ENCODE assay signal across 22 cellular contexts in the genomic region with DNA sequence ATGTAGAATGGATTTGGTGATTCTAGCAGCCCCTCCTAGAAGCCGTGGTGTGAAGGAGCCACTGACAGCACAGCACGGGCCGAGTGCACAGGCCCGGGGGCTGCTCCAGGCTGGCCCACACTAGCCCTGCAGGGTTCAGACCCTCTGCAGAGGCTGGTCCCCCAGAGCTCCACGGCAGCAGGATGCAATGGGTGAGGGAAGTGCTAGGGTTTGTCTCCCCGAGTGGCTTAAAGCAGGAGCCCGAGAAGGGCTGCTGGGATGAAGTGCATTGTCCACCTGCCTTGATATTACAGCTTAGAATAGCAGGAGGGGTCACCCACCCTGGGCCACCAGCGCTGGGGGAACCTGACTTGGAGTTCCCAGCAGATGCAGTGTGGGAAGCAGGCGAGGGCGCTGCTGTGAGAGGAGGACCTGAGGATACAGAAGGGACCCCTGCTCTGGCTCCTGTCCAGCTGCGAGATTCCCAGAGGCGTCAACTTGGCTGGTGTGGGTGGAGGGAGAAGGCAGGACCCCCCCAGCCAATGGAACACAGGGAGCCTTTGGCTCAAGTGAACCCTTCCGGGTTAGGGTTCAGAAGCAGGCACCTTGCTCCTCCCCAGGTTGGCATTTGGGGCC. TPM values are rescaled to one million over a fixed set of nuclear protein-coding genes. Genes with fewer than 3 reads are reported as not detected.
DNase-seq lines count a peak whose midpoint lies in the region; ATAC-seq, FAIRE-seq and TF ChIP-seq lines count a peak whose summit lies in the region.
"Had no signal": no experiment of that assay in that cellular context is flagged by ENCODE, and none has a peak within 500 bp of the region (broad histone marks: within the 10 kb centered on the region; RNA-seq: fewer than 3 reads in every experiment).

No MANE protein-coding gene starts in this region.

- no peaks in the 10 kb centered on the region for H3K27me3 ChIP-seq in endothelial cell of umbilical vein (ENCODE audit: control insufficient read depth in 2 of 2, insufficient read depth in 2 of 2, low read length in 2 of 2)
- H3K27me3 ChIP-seq in lower lobe of right lung (ENCODE audit: low read depth): no peaks in the 10 kb centered on the region
- H3K27me3 ChIP-seq: testis had no signal

- H3K9ac ChIP-seq in endothelial cell of umbilical vein (replicated peaks; ENCODE audit: extremely low read depth, insufficient read depth, low read length): no peak overlapping the region

- no peaks in the 10 kb centered on the region for H3K27me3 Mint-ChIP-seq in activated naive CD4-positive, alpha-beta T cell treated with anti-CD3 and anti-CD28 coated beads for 36 hours (ENCODE audit: low read depth)
- H3K27me3 Mint-ChIP-seq: activated CD8-positive, alpha-beta memory T cell treated with anti-CD3 and anti-CD28 coated beads, Interleukin-2, amount 10 ng/mL, durations not matched to agents 7 days and 5 days; activated T-helper 17 cell treated with anti-CD3 and anti-CD28 coated beads, Interleukin-2, amount 50 U/mL, for 72 hours had no signal

- H3K9me3 Mint-ChIP-seq in activated naive CD4-positive, alpha-beta T cell treated with anti-CD3 and anti-CD28 coated beads for 36 hours: no peaks in the 10 kb centered on the region
- H3K9me3 Mint-ChIP-seq in stimulated activated effector memory CD8-positive, alpha-beta T cell treated with anti-CD3 and anti-CD28 coated beads, Interleukin-12 subunit alpha, Interleukin-12 subunit beta, amount 100 ng/mL, for 72 hours: no peaks in the 10 kb centered on the region
- H3K9me3 Mint-ChIP-seq: activated T-helper 17 cell treated with anti-CD3 and anti-CD28 coated beads, Interleukin-2, amount 50 U/mL, for 72 hours; nephron progenitor cell had no signal

- ATAC-seq in lower lobe of right lung (no peak), HG03159 (IDR thresholded peaks at IDR 0.05; ENCODE audit: unreplicated experiment) (no peak), HG02884 (IDR thresholded peaks at IDR 0.05; ENCODE audit: unreplicated experiment) (no peak)
- ATAC-seq in stimulated activated effector memory CD8-positive, alpha-beta T cell treated with anti-CD3 and anti-CD28 coated beads, Interleukin-12 subunit alpha, Interleukin-12 subunit beta, amount 100 ng/mL, for 72 hours: no peak
- ATAC-seq: A549; activated CD8-positive, alpha-beta memory T cell treated with anti-CD3 and anti-CD28 coated beads, Interleukin-2, amount 10 ng/mL, durations not matched to agents 7 days and 5 days; activated T-helper 17 cell treated with anti-CD3 and anti-CD28 coated beads, Interleukin-2, amount 50 U/mL, for 72 hours had no signal

- no peak for FAIRE-seq in endothelial cell of umbilical vein (lab: Jason Lieb, UNC)
- FAIRE-seq: A549, GM18507 had no signal

- H3K27ac Mint-ChIP-seq in activated naive CD4-positive, alpha-beta T cell treated with anti-CD3 and anti-CD28 coated beads for 36 hours: no peak overlapping the region
- peak overlapping the region; percentile 85 for H3K27ac Mint-ChIP-seq in stimulated activated effector memory CD8-positive, alpha-beta T cell treated with anti-CD3 and anti-CD28 coated beads, Interleukin-12 subunit alpha, Interleukin-12 subunit beta, amount 100 ng/mL, for 72 hours
- H3K27ac Mint-ChIP-seq: activated CD8-positive, alpha-beta memory T cell treated with anti-CD3 and anti-CD28 coated beads, Interleukin-2, amount 10 ng/mL, durations not matched to agents 7 days and 5 days had no signal

- BruUV-seq in endothelial cell of umbilical vein (replicated peaks; lab: Mats Ljungman, UMichigan): no TSS peak

- POLR2A ChIA-PET in endothelial cell of umbilical vein (lab: Charles Lee): no interaction called here

- H3K9me3 ChIP-seq in endothelial cell of umbilical vein (replicated peaks; ENCODE audit: control insufficient read depth, insufficient read depth, low read length) (no peaks in the 10 kb centered on the region), lower lobe of right lung (no peaks in the 10 kb centered on the region)
- H3K9me3 ChIP-seq: A549, testis had no signal

- no peak overlapping the region for H2AFZ ChIP-seq in endothelial cell of umbilical vein (ENCODE audit: low read depth, low read length)

- H3K4me3 ChIP-seq in endothelial cell of umbilical vein (replicated peaks in 1 of 3; ENCODE audit: insufficient read depth in 1 of 3, low read depth in 1 of 3, low read length in 3 of 3) (no peak overlapping the region), lower lobe of right lung (no peak overlapping the region)
- H3K4me3 ChIP-seq: A549, testis had no signal

- intact Hi-C loops in activated naive CD4-positive, alpha-beta T cell treated with anti-CD3 and anti-CD28 coated beads for 36 hours (cut with micrococcal nuclease): no loop called here
- intact Hi-C loops in endothelial cell of umbilical vein (cut with micrococcal nuclease): no loop called here
- intact Hi-C loops in lower lobe of right lung (cut with DNase I): no loop called here

- no peaks in the 10 kb centered on the region for H3K9me1 ChIP-seq in endothelial cell of umbilical vein (replicated peaks; ENCODE audit: control insufficient read depth, extremely low read depth, insufficient read depth, low read length)

- dilution Hi-C loops in endothelial cell of umbilical vein (cut with MboI; ENCODE audit: extremely low pct_ligation_motif_present, low sequenced_read_pairs): no loop called here

- H3K36me3 ChIP-seq in endothelial cell of umbilical vein (ENCODE audit: control insufficient read depth in 2 of 2, extremely low read depth in 1 of 2, insufficient read depth in 2 of 2, low read length in 2 of 2): peaks cover 39 to 90% of the 10 kb centered on the region in 2 experiments
- peaks cover 100% of the 10 kb centered on the region for H3K36me3 ChIP-seq in lower lobe of right lung

- no peak overlapping the region for H3K4me2 ChIP-seq in endothelial cell of umbilical vein (ENCODE audit: insufficient read depth, low read length)
- H3K4me2 ChIP-seq: A549 had no signal

- CTCF ChIA-PET in activated naive CD4-positive, alpha-beta T cell treated with anti-CD3 and anti-CD28 coated beads for 36 hours (lab: Charles Lee): interaction anchor here (0.6 kb wide), 1 partner anchor 16 kb away, joined by 3 read pairs; no protein-coding TSS in a partner anchor
- CTCF ChIA-PET in endothelial cell of umbilical vein (lab: Charles Lee): interaction anchor here (1.0 kb wide), 1 partner anchor 9 kb away, joined by 4 read pairs; no protein-coding TSS in a partner anchor

- DNase-seq in activated naive CD4-positive, alpha-beta T cell treated with anti-CD3 and anti-CD28 coated beads for 36 hours: peak; percentile 2
- no peak for DNase-seq in activated naive CD4-positive, alpha-beta T cell treated with anti-CD3 and anti-CD28 coated beads, Interleukin-2, amount 50 U/mL, for 16 hours
- no peak for DNase-seq in endothelial cell of umbilical vein (ENCODE audit: low read depth, low spot score)
- DNase-seq in lower lobe of right lung: peak; percentile 34
- no peak for DNase-seq in stimulated activated effector memory CD8-positive, alpha-beta T cell treated with anti-CD3 and anti-CD28 coated beads, Interleukin-12 subunit alpha, Interleukin-12 subunit beta, amount 100 ng/mL, for 72 hours (ENCODE audit: low spot score in 2 of 2)
- DNase-seq in activated gamma-delta T cell (lab: John Stamatoyannopoulos, UW): no peak
- DNase-seq: activated CD8-positive, alpha-beta memory T cell treated with anti-CD3 and anti-CD28 coated beads, Interleukin-2, amount 10 ng/mL, durations not matched to agents 7 days and 5 days; foreskin fibroblast; islet precursor cell; midbrain; NCI-H510A treated with DMSO at 0.1 percent for 48 hours; nephron progenitor cell; stimulated activated CD4-positive, alpha-beta T cell treated with anti-CD3 and anti-CD28 coated beads, Interleukin-12 subunit alpha, Interleukin-12 subunit beta, amount 100 ng/mL, for 4 hours; stimulated activated CD8-positive, alpha-beta memory T cell treated with anti-CD3 and anti-CD28 coated beads, Interleukin-4, amount 100 ng/mL, for 48 hours; testis had no signal

- no peaks in the 10 kb centered on the region for H4K20me1 ChIP-seq in endothelial cell of umbilical vein (replicated peaks; ENCODE audit: control insufficient read depth, extremely low read depth, insufficient read depth, low read length)

- H3K4me1 Mint-ChIP-seq in activated naive CD4-positive, alpha-beta T cell treated with anti-CD3 and anti-CD28 coated beads for 36 hours (ENCODE audit: low read depth): peaks cover 10% of the 10 kb centered on the region
- peaks cover 10% of the 10 kb centered on the region for H3K4me1 Mint-ChIP-seq in stimulated activated effector memory CD8-positive, alpha-beta T cell treated with anti-CD3 and anti-CD28 coated beads, Interleukin-12 subunit alpha, Interleukin-12 subunit beta, amount 100 ng/mL, for 72 hours
- H3K4me1 Mint-ChIP-seq: activated CD8-positive, alpha-beta memory T cell treated with anti-CD3 and anti-CD28 coated beads, Interleukin-2, amount 10 ng/mL, durations not matched to agents 7 days and 5 days; activated T-helper 17 cell treated with anti-CD3 and anti-CD28 coated beads, Interleukin-2, amount 50 U/mL, for 72 hours had no signal

- H3K27ac ChIP-seq in endothelial cell of umbilical vein (ENCODE audit: insufficient read depth, low read depth, low read length): no peak overlapping the region
- no peak overlapping the region for H3K27ac ChIP-seq in lower lobe of right lung
- H3K27ac ChIP-seq: A549, epithelial cell of prostate, HL-60, testis had no signal

- peaks cover 85% of the 10 kb centered on the region for H3K79me2 ChIP-seq in endothelial cell of umbilical vein (ENCODE audit: control insufficient read depth, insufficient read depth, low read length)

- TF ChIP-seq POLR2A in endothelial cell of umbilical vein (IDR thresholded peaks at IDR 0.05; ENCODE audit: low read depth, low read length): no peak

- H3K4me1 ChIP-seq in endothelial cell of umbilical vein (ENCODE audit: control insufficient read depth, extremely low read depth, insufficient read depth, low read length): peaks cover 21% of the 10 kb centered on the region
- H3K4me1 ChIP-seq in lower lobe of right lung: peaks cover 7% of the 10 kb centered on the region
- H3K4me1 ChIP-seq: A549, testis had no signal

- H3K4me3 Mint-ChIP-seq in activated naive CD4-positive, alpha-beta T cell treated with anti-CD3 and anti-CD28 coated beads for 36 hours: no peak overlapping the region
- H3K4me3 Mint-ChIP-seq in stimulated activated effector memory CD8-positive, alpha-beta T cell treated with anti-CD3 and anti-CD28 coated beads, Interleukin-12 subunit alpha, Interleukin-12 subunit beta, amount 100 ng/mL, for 72 hours: no peak overlapping the region
- H3K4me3 Mint-ChIP-seq: activated CD8-positive, alpha-beta memory T cell treated with anti-CD3 and anti-CD28 coated beads, Interleukin-2, amount 10 ng/mL, durations not matched to agents 7 days and 5 days; activated T-helper 17 cell treated with anti-CD3 and anti-CD28 coated beads, Interleukin-2, amount 50 U/mL, for 72 hours; nephron progenitor cell had no signal

- no peak for TF ChIP-seq CTCF in endothelial cell of umbilical vein (IDR thresholded peaks at IDR 0.05; ENCODE audit: extremely low read depth in 1 of 2, insufficient read depth in 1 of 2, low read depth in 1 of 2, low read length in 2 of 2)
- TF ChIP-seq CTCF in lower lobe of right lung (IDR thresholded peaks at IDR 0.05): no peak

- peaks cover 35% of the 10 kb centered on the region for H3K36me3 Mint-ChIP-seq in activated naive CD4-positive, alpha-beta T cell treated with anti-CD3 and anti-CD28 coated beads for 36 hours (ENCODE audit: low read depth)
- peaks cover 100% of the 10 kb centered on the region for H3K36me3 Mint-ChIP-seq in stimulated activated effector memory CD8-positive, alpha-beta T cell treated with anti-CD3 and anti-CD28 coated beads, Interleukin-12 subunit alpha, Interleukin-12 subunit beta, amount 100 ng/mL, for 72 hours

RNA-seq across cellular contexts. Expression of gene WDR1, which starts 30.0 kb away (rescaled TPM):
- total RNA-seq in activated naive CD4-positive, alpha-beta T cell treated with anti-CD3 and anti-CD28 coated beads for 36 hours: 100 to 1,000 TPM; 271 to 295 TPM
- 547 and 590 TPM in 2 replicates for total RNA-seq in endothelial cell of umbilical vein
- 660 and 666 TPM in 2 replicates for polyA plus RNA-seq in endothelial cell of umbilical vein
- 591 and 614 TPM in 2 replicates for polyA plus RNA-seq in endothelial cell of umbilical vein (2011; cell fraction: cytosol; rRNA removed)
- polyA plus RNA-seq in endothelial cell of umbilical vein (2011; cell fraction: nucleus; rRNA removed): 508 and 517 TPM in 2 replicates
- polyA plus RNA-seq in endothelial cell of umbilical vein (2012): 427 and 456 TPM in 2 replicates
- polyA minus RNA-seq in endothelial cell of umbilical vein: 633 and 649 TPM in 2 replicates
- polyA minus RNA-seq in endothelial cell of umbilical vein (2011; cell fraction: cytosol; rRNA and poly(A)+ RNA removed): 55.7 TPM
- 186 and 244 TPM in 2 replicates for polyA minus RNA-seq in endothelial cell of umbilical vein (2011; cell fraction: nucleus; rRNA and poly(A)+ RNA removed)
- 233 TPM for total RNA-seq in lower lobe of right lung

Comparison
In these comparisons a context has a peak if more than half of its experiments do, and no peak if none do; other contexts are left out.
1. DNase-seq: peak in activated naive CD4-positive, alpha-beta T cell treated with anti-CD3 and anti-CD28 coated beads for 36 hours (single experiment) and lower lobe of right lung (single experiment); none in activated naive CD4-positive, alpha-beta T cell treated with anti-CD3 and anti-CD28 coated beads, Interleukin-2, amount 50 U/mL, for 16 hours (single experiment), endothelial cell of umbilical vein (single experiment), stimulated activated effector memory CD8-positive, alpha-beta T cell treated with anti-CD3 and anti-CD28 coated beads, Interleukin-12 subunit alpha, Interleukin-12 subunit beta, amount 100 ng/mL, for 72 hours (0 of 2) and activated gamma-delta T cell (single experiment).